ENCODE assay signal across 9 cellular contexts in the genomic region with DNA sequence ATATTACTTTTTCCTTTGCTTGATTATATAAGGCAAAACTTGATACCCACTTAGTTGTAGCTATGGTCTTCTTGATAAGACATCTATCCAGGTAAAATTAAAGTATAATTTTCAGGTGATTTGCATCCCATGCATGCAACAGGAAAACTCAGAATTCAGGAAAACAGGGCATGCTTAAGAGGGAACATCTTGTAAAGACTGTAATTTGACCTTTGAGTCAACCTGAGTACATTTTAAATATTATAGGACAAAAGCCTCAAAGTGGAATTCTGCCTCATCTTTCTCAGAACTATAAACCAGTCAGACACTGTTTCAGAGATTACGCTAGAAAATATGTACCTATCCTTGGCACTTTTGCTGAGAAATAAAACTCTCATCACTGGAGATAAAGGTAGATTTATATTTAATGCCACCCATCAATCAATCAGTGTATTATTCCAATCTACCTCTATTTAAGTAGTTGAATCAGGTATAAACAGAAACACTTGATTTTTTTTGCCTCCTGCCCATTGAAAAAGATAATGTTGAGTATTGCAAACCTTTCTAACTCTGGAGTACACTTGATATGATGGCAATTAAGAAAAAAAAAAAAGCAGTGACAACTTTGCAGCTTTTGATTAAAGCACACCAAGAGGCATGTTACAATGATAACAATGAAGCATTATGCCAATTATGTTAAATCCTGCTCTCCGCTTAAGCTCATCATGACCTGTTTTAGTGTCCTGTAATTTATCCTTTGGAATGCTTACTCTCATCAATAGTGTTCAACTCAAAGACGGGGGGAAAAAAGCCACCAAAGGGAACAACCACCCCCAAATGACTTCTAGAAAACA. TPM values are rescaled to one million over a fixed set of nuclear protein-coding genes. Genes with fewer than 3 reads are reported as not detected.
DNase-seq lines count a peak whose midpoint lies in the region; ATAC-seq, FAIRE-seq and TF ChIP-seq lines count a peak whose summit lies in the region.
"Had no signal": no experiment of that assay in that cellular context is flagged by ENCODE, and none has a peak within 500 bp of the region (broad histone marks: within the 10 kb centered on the region; RNA-seq: fewer than 3 reads in every experiment).

No MANE protein-coding gene starts in this region.

- intact Hi-C loops in PC-9 (cut with micrococcal nuclease; ENCODE audit: unreplicated experiment) = loop anchor here (5.0 to 10.0 kb wide), 3 partner anchors 511 to 1093 kb away; no protein-coding TSS in a partner anchor
- intact Hi-C loops in esophagus squamous epithelium (cut with DNase I) = loop anchor here (10.0 kb wide), 1 partner anchor 223 kb away; no protein-coding TSS in a partner anchor

- peaks cover 51% of the 10 kb centered on the region for H3F3A ChIP-seq in PC-9 (ENCODE audit: insufficient read depth, low read depth)

- peak overlapping the region; percentile 79; the same call in 1 of the 2 replicates for H3K4me3 ChIP-seq in GM08714 (ENCODE audit: low read length)
- peak overlapping the region; percentile 89 for H3K4me3 ChIP-seq in PC-9
- H3K4me3 ChIP-seq in esophagus squamous epithelium = peak overlapping the region; percentile 90 to 94 (median 92)
- peak overlapping the region in 1 of 2 donors; percentile 95 for H3K4me3 ChIP-seq in small intestine (ENCODE audit: low read depth in 1 of 2, low read length in 2 of 2)

- FAIRE-seq in small intestine (lab: Jason Lieb, UNC) = no peak

- CTCF ChIA-PET in PC-9 (lab: Charles Lee) = no interaction called here

- H4K20me1 ChIP-seq in PC-9 (ENCODE audit: insufficient read depth) = peaks cover 23% of the 10 kb centered on the region

- WGBS in esophagus squamous epithelium, 2 donors = 26 to 32% methylated on average over 3 of the region's 3 CpGs
- WGBS in small intestine, 3 donors = 13 to 44% (median 33%) methylated on average over 3 of the region's 3 CpGs

- H3K4me1 ChIP-seq in PC-9 (replicated peaks; ENCODE audit: insufficient read depth) (peaks cover 40% of the 10 kb centered on the region), esophagus squamous epithelium (peaks cover 6 to 48% (median 16%) of the 10 kb centered on the region in 3 donors), small intestine (ENCODE audit: control insufficient read depth in 2 of 2, insufficient read depth in 1 of 2, low read depth in 1 of 2, low read length in 1 of 2) (peaks cover 0 to 2% of the 10 kb centered on the region in 2 donors)

- H3K9me3 ChIP-seq in PC-9 (ENCODE audit: insufficient read depth, low read depth) (no peaks in the 10 kb centered on the region), esophagus squamous epithelium (no peaks in the 10 kb centered on the region), small intestine (ENCODE audit: control insufficient read depth, low read depth) (no peaks in the 10 kb centered on the region)

- peak overlapping the region; percentile 94 for H3K4me2 ChIP-seq in PC-9

- peaks cover 47% of the 10 kb centered on the region for H3K79me2 ChIP-seq in PC-9 (ENCODE audit: low read depth)

- TF ChIP-seq CTCF in PC-9 (conservative IDR thresholded peaks at IDR 0.05) (no peak), esophagus squamous epithelium (IDR thresholded peaks at IDR 0.05) (no peak)

- POLR2A ChIA-PET in PC-9 (lab: Charles Lee; ENCODE audit: unreplicated experiment) = interaction anchor here (0.6 kb wide), 1 partner anchor 1021 kb away, joined by 11 read pairs; no protein-coding TSS in a partner anchor

- no peaks in the 10 kb centered on the region for H3K9me2 ChIP-seq in PC-9 (ENCODE audit: insufficient read depth)

- H3K36me3 ChIP-seq in PC-9 (ENCODE audit: low read depth) = peaks cover 23% of the 10 kb centered on the region
- H3K36me3 ChIP-seq in esophagus squamous epithelium = peaks cover 0 to 25% (median 0%) of the 10 kb centered on the region in 3 donors
- no peaks in the 10 kb centered on the region for H3K36me3 ChIP-seq in small intestine (ENCODE audit: control insufficient read depth in 2 of 2, insufficient read depth in 2 of 2, low read length in 2 of 2)

- no peak for DNase-seq in PC-9
- DNase-seq in esophagus squamous epithelium (lab: John Stamatoyannopoulos, UW) = no peak
- peak; percentile 34 for DNase-seq in retina
- DNase-seq in NCI-H345 (lab: John Stamatoyannopoulos, UW) = no peak
- no peak for DNase-seq in small intestine
- DNase-seq in stimulated activated CD4-positive, alpha-beta T cell treated with anti-CD3 and anti-CD28 coated beads, Interleukin-2, amount 100 ng/mL, for 24 hours = no peak
- DNase-seq: left colon had no signal

- no peak for TF ChIP-seq POLR2A in esophagus squamous epithelium (IDR thresholded peaks at IDR 0.05)

- H2AFZ ChIP-seq in PC-9 = no peak overlapping the region

- H3K27me3 ChIP-seq in PC-9 (ENCODE audit: insufficient read depth, low read depth) (no peaks in the 10 kb centered on the region), esophagus squamous epithelium (no peaks in the 10 kb centered on the region), small intestine (ENCODE audit: control insufficient read depth in 2 of 2, insufficient read depth in 2 of 2, low read length in 2 of 2) (no peaks in the 10 kb centered on the region)

- BruUV-seq in PC-9 (replicated peaks; lab: Mats Ljungman, UMichigan) = no TSS peak

- peak overlapping the region; percentile 16; the same call in 1 of the 2 replicates for H3K27ac ChIP-seq in PC-9
- H3K27ac ChIP-seq in esophagus squamous epithelium = peak overlapping the region in 3 of 4 donors; percentile 59 to 99 (median 97)
- H3K27ac ChIP-seq in small intestine (ENCODE audit: low read depth in 1 of 2, low read length in 1 of 2) = peak overlapping the region in 1 of 2 donors; percentile 22

- ATAC-seq in GM18498 (IDR thresholded peaks at IDR 0.05; ENCODE audit: unreplicated experiment) = no peak
- ATAC-seq: left colon had no signal

RNA-seq across cellular contexts. Expression of gene CITED2, which starts 2.8 kb away (rescaled TPM):
- total RNA-seq in PC-9 (2021) (47.0 and 54.0 TPM in 2 replicates), esophagus squamous epithelium (100 to 1,000 TPM in 1 of 4 donors, 10 to 100 TPM in 3; 24.8 to 169 (median 60.9) TPM)
- 10 to 100 TPM; 21.1 to 39.5 (median 23.5) TPM for polyA plus RNA-seq in small intestine
